Comparison of ENCODE assay signal across 8 cellular contexts in genomic region chr1:50959303-50959912, GRCh38. TPM values are rescaled to one million over a fixed set of nuclear protein-coding genes. Genes with fewer than 3 reads are reported as not detected.
DNase-seq lines count a peak whose midpoint lies in the region; ATAC-seq, FAIRE-seq and TF ChIP-seq lines count a peak whose summit lies in the region.

No MANE protein-coding gene starts in this region.

- ATAC-seq in HG03354 (IDR thresholded peaks at IDR 0.05; ENCODE audit: poor library complexity, severe bottlenecking, unreplicated experiment) (peak; percentile 9), naive B cell (ENCODE audit: low read depth in 2 of 2) (peak; percentile 10 to 20), HG03565 (IDR thresholded peaks at IDR 0.05; ENCODE audit: unreplicated experiment) (no peak)

- H3K4me3 ChIP-seq in endothelial cell of umbilical vein (replicated peaks in 1 of 3; ENCODE audit: insufficient read depth in 1 of 3, low read depth in 1 of 3, low read length in 3 of 3) = peak overlapping the region; percentile 73 to 97 (median 95)

- dilution Hi-C loops in endothelial cell of umbilical vein (cut with MboI; ENCODE audit: extremely low pct_ligation_motif_present, low sequenced_read_pairs) = no loop called here

- POLR2A ChIA-PET in endothelial cell of umbilical vein (lab: Charles Lee) = no interaction called here

- H3K9me3 Mint-ChIP-seq in naive B cell = no peaks in the 10 kb centered on the region

- no peaks in the 10 kb centered on the region for H3K27me3 ChIP-seq in endothelial cell of umbilical vein (ENCODE audit: control insufficient read depth in 2 of 2, insufficient read depth in 2 of 2, low read length in 2 of 2)

- H3K4me3 Mint-ChIP-seq in naive B cell = peak overlapping the region; percentile 63 to 97 (median 88)

- H3K9me3 ChIP-seq in endothelial cell of umbilical vein (replicated peaks; ENCODE audit: control insufficient read depth, insufficient read depth, low read length) = no peaks in the 10 kb centered on the region

- BruUV-seq in endothelial cell of umbilical vein (replicated peaks; lab: Mats Ljungman, UMichigan) = TSS peak; percentile 44

- peak overlapping the region; percentile 1 to 93 (median 62) for H3K27ac Mint-ChIP-seq in naive B cell

- no peaks in the 10 kb centered on the region for H3K36me3 Mint-ChIP-seq in naive B cell

- H3K9ac ChIP-seq in endothelial cell of umbilical vein (replicated peaks; ENCODE audit: extremely low read depth, insufficient read depth, low read length) = peak overlapping the region; percentile 89

- peaks cover 9% of the 10 kb centered on the region for H3K4me1 ChIP-seq in endothelial cell of umbilical vein (ENCODE audit: control insufficient read depth, extremely low read depth, insufficient read depth, low read length)

- H3K4me1 Mint-ChIP-seq in naive B cell = peaks cover 15 to 27% (median 22%) of the 10 kb centered on the region in 3 donors

- peaks cover 40% of the 10 kb centered on the region for H3K79me2 ChIP-seq in endothelial cell of umbilical vein (ENCODE audit: control insufficient read depth, insufficient read depth, low read length)

- no peak for TF ChIP-seq POLR2A in endothelial cell of umbilical vein (IDR thresholded peaks at IDR 0.05; ENCODE audit: low read depth, low read length)

- H3K9me1 ChIP-seq in endothelial cell of umbilical vein (replicated peaks; ENCODE audit: control insufficient read depth, extremely low read depth, insufficient read depth, low read length) = no peaks in the 10 kb centered on the region

- TF ChIP-seq CTCF in endothelial cell of umbilical vein (IDR thresholded peaks at IDR 0.05; ENCODE audit: extremely low read depth in 1 of 2, insufficient read depth in 1 of 2, low read depth in 1 of 2, low read length in 2 of 2) = no peak

- H3K4me2 ChIP-seq in endothelial cell of umbilical vein (ENCODE audit: insufficient read depth, low read length) = peak overlapping the region; percentile 94

- peak overlapping the region; percentile 100 for H2AFZ ChIP-seq in endothelial cell of umbilical vein (ENCODE audit: low read depth, low read length)

- CTCF ChIA-PET in endothelial cell of umbilical vein (lab: Charles Lee) = interaction anchor here (1.0 to 2.8 kb wide), 4 partner anchors 10 to 185 kb away, joined by 3 to 17 read pairs (median 4); no protein-coding TSS in a partner anchor

- DNase-seq in stimulated activated CD4-positive, alpha-beta T cell treated with anti-CD3 and anti-CD28 coated beads, Interleukin-12 subunit alpha, Interleukin-12 subunit beta, amount 100 ng/mL, for 24 hours (ENCODE audit: low read depth in 2 of 2) = peak; percentile 16 to 22
- DNase-seq in stimulated activated CD4-positive, alpha-beta T cell treated with anti-CD3 and anti-CD28 coated beads, Interleukin-12 subunit alpha, Interleukin-12 subunit beta, amount 100 ng/mL, for 4 hours = no peak
- peak; percentile 21 for DNase-seq in T follicular helper cell (ENCODE audit: low read depth)
- peak; percentile 47 for DNase-seq in endothelial cell of umbilical vein (ENCODE audit: low read depth, low spot score)
- no peak for DNase-seq in naive B cell
- DNase-seq in effector CD8-positive, alpha-beta T cell (lab: John Stamatoyannopoulos, UW) = no peak

- no peak for FAIRE-seq in endothelial cell of umbilical vein (lab: Jason Lieb, UNC)

- H4K20me1 ChIP-seq in endothelial cell of umbilical vein (replicated peaks; ENCODE audit: control insufficient read depth, extremely low read depth, insufficient read depth, low read length) = no peaks in the 10 kb centered on the region

- intact Hi-C loops in endothelial cell of umbilical vein (cut with micrococcal nuclease) = no loop called here

- no peaks in the 10 kb centered on the region for H3K36me3 ChIP-seq in endothelial cell of umbilical vein (ENCODE audit: control insufficient read depth in 2 of 2, extremely low read depth in 1 of 2, insufficient read depth in 2 of 2, low read length in 2 of 2)

- H3K27me3 Mint-ChIP-seq in naive B cell = no peaks in the 10 kb centered on the region

- peak overlapping the region; percentile 36 for H3K27ac ChIP-seq in endothelial cell of umbilical vein (ENCODE audit: insufficient read depth, low read depth, low read length)

TF ChIP-seq in endothelial cell of umbilical vein, 7 proteins besides CTCF, POLR2A, EP300 and RAD21:
- TF ChIP-seq JUN (IDR thresholded peaks at IDR 0.05; ENCODE audit: borderline replicate concordance, insufficient read depth, insufficient read length, low read depth) = no peak
- TF ChIP-seq MYC (IDR thresholded peaks at IDR 0.05; ENCODE audit: low read depth, low read length) = no peak
- no peak for TF ChIP-seq GATA2 (IDR thresholded peaks at IDR 0.05; ENCODE audit: insufficient read depth, insufficient read length, low read depth, low read length)
- no peak for TF ChIP-seq MAX (IDR thresholded peaks at IDR 0.05; ENCODE audit: insufficient read depth, insufficient read length)
- TF ChIP-seq EZH2 (IDR thresholded peaks at IDR 0.05; ENCODE audit: borderline replicate concordance, low read depth, low read length, severe bottlenecking) = no peak
- no peak for TF ChIP-seq POLR2AphosphoS5 (IDR thresholded peaks at IDR 0.05; ENCODE audit: insufficient read depth, low read depth, low read length)
- no peak for TF ChIP-seq FOS (IDR thresholded peaks at IDR 0.05; ENCODE audit: borderline replicate concordance, insufficient read depth, low read length)

RNA-seq across cellular contexts. Expression of gene FAF1, which starts 0.7 kb away (rescaled TPM):
- 55.3 and 57.6 TPM in 2 replicates for total RNA-seq in endothelial cell of umbilical vein
- 5.2 and 9.0 TPM in 2 replicates for polyA plus RNA-seq in endothelial cell of umbilical vein
- polyA plus RNA-seq in endothelial cell of umbilical vein (2011; cell fraction: cytosol; rRNA removed) = 14.8 and 17.8 TPM in 2 replicates
- 15.2 and 17.7 TPM in 2 replicates for polyA plus RNA-seq in endothelial cell of umbilical vein (2011; cell fraction: nucleus; rRNA removed)
- polyA plus RNA-seq in endothelial cell of umbilical vein (2012) = 36.0 and 58.1 TPM in 2 replicates
- 22.4 and 27.7 TPM in 2 replicates for polyA minus RNA-seq in endothelial cell of umbilical vein
- polyA minus RNA-seq in endothelial cell of umbilical vein (2011; cell fraction: cytosol; rRNA and poly(A)+ RNA removed) = 35.0 TPM
- 56.1 and 114 TPM in 2 replicates for polyA minus RNA-seq in endothelial cell of umbilical vein (2011; cell fraction: nucleus; rRNA and poly(A)+ RNA removed)
- polyA plus RNA-seq in naive B cell (ENCODE audit: low read depth in 6 of 6) = 10 to 100 TPM; 36.4 to 66.5 (median 43.2) TPM

RNA-seq across cellular contexts. Expression of gene CDKN2C, which starts 10.6 kb away (rescaled TPM):
- total RNA-seq in endothelial cell of umbilical vein = 19.6 and 19.8 TPM in 2 replicates
- 11.5 and 12.8 TPM in 2 replicates for polyA plus RNA-seq in endothelial cell of umbilical vein
- polyA plus RNA-seq in endothelial cell of umbilical vein (2011; cell fraction: cytosol; rRNA removed) = 15.0 and 15.6 TPM in 2 replicates
- polyA plus RNA-seq in endothelial cell of umbilical vein (2011; cell fraction: nucleus; rRNA removed) = 5.7 and 9.3 TPM in 2 replicates
- polyA plus RNA-seq in endothelial cell of umbilical vein (2012) = 3.6 and 8.5 TPM in 2 replicates
- 9.8 and 16.3 TPM in 2 replicates for polyA minus RNA-seq in endothelial cell of umbilical vein
- polyA minus RNA-seq in endothelial cell of umbilical vein (2011; cell fraction: cytosol; rRNA and poly(A)+ RNA removed) = 46.5 TPM
- 3.8 and 5.0 TPM in 2 replicates for polyA minus RNA-seq in endothelial cell of umbilical vein (2011; cell fraction: nucleus; rRNA and poly(A)+ RNA removed)
- polyA plus RNA-seq in naive B cell (ENCODE audit: low read depth in 6 of 6) = 1 to 10 TPM in 3 of 6 donors, under 1 TPM in 2, not detected in 1; 0.57 to 1.1 (median 1.1) TPM

Comparison
In these comparisons a context has a peak if more than half of its experiments do, and no peak if none do; other contexts are left out.
1. DNase-seq: peak in stimulated activated CD4-positive, alpha-beta T cell treated with anti-CD3 and anti-CD28 coated beads, Interleukin-12 subunit alpha, Interleukin-12 subunit beta, amount 100 ng/mL, for 24 hours (2 of 2), T follicular helper cell (single experiment) and endothelial cell of umbilical vein (single experiment); none in stimulated activated CD4-positive, alpha-beta T cell treated with anti-CD3 and anti-CD28 coated beads, Interleukin-12 subunit alpha, Interleukin-12 subunit beta, amount 100 ng/mL, for 4 hours (single experiment), naive B cell (single experiment) and effector CD8-positive, alpha-beta T cell (single experiment).